In the genomic region with DNA sequence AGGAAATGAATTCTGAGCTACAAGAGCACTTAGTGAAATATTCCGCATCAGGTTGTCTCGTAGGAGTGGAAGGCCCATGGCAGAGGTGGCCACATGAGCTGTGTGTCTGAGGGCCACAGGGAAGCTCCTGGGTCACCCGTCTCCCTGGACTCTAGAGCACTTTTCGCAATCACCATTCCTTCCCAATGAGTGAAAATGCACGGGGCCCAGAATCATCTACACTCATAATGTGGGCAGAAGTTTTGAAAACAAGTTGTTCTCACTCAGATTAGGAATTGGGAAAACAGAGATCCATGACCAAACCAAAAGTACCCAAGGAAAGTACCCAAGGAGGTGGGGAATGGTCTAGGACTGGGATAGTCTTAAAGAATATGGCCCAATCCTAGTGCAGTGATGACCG, we compare ENCODE assay signal across 21 cellular contexts.
A peak's percentile ranks its signal among the peaks of the same experiment; 100 is the strongest.
DNase-seq lines count a peak whose midpoint lies in the region; ATAC-seq, FAIRE-seq and TF ChIP-seq lines count a peak whose summit lies in the region.
"Had no signal": no experiment of that assay in that cellular context is flagged by ENCODE, and none has a peak within 500 bp of the region (broad histone marks: within the 10 kb centered on the region; RNA-seq: fewer than 3 reads in every experiment).

No MANE protein-coding gene starts in this region.

- ATAC-seq in IMR-90 (ENCODE audit: low read depth): peak; percentile 32
- ATAC-seq in HG02840 (IDR thresholded peaks at IDR 0.05; ENCODE audit: low FRiP score, unreplicated experiment): no peak
- ATAC-seq in heart left ventricle: no peak
- no peak for ATAC-seq in GM21723 (IDR thresholded peaks at IDR 0.05; ENCODE audit: unreplicated experiment)
- ATAC-seq: A549, GM12878 had no signal

- H2BK120ac ChIP-seq in IMR-90 (ENCODE audit: low read depth, low read length) (no peak overlapping the region), mesenchymal stem cell (ENCODE audit: low read depth, low read length) (no peak overlapping the region)

- H3K27ac Mint-ChIP-seq in endodermal cell: no peak overlapping the region
- H3K27ac Mint-ChIP-seq: GM23338, IgD-negative memory B cell had no signal

- H3K79me1 ChIP-seq in IMR-90 (ENCODE audit: low read depth in 1 of 2, low read length in 2 of 2) (peaks cover 8 to 10% of the 10 kb centered on the region in 2 experiments; a peak in 2 of 4 replicates), mesenchymal stem cell (replicated peaks; ENCODE audit: low read length, poor library complexity, severe bottlenecking) (peaks cover 16% of the 10 kb centered on the region)

- peaks cover 4% of the 10 kb centered on the region; the same call in 1 of the 2 replicates for H4K20me1 ChIP-seq in IMR-90 (ENCODE audit: insufficient read depth, low read length)

- H3K4me1 Mint-ChIP-seq in endodermal cell: peaks cover 16% of the 10 kb centered on the region
- H3K4me1 Mint-ChIP-seq: IgD-negative memory B cell had no signal

- H4K8ac ChIP-seq in IMR-90 (ENCODE audit: low read depth in 2 of 2, low read length in 2 of 2) (no peak overlapping the region), mesenchymal stem cell (ENCODE audit: low read length) (no peak overlapping the region)

- TF ChIP-seq CTCF in IMR-90 (conservative IDR thresholded peaks at IDR 0.05; ENCODE audit: low read depth, low read length) (no peak), endodermal cell (conservative IDR thresholded peaks at IDR 0.05) (no peak), heart left ventricle (IDR thresholded peaks at IDR 0.05) (no peak)

- no peak overlapping the region for H3K4me3 Mint-ChIP-seq in endodermal cell
- H3K4me3 Mint-ChIP-seq: GM23338, IgD-negative memory B cell had no signal

- TF ChIP-seq RAD21 in IMR-90 (IDR thresholded peaks at IDR 0.05; ENCODE audit: low read length): no peak

- H2BK20ac ChIP-seq in IMR-90 (ENCODE audit: low read depth, low read length): no peak overlapping the region

- CTCF ChIA-PET in IMR-90 (lab: Yijun Ruan, JAX): interaction anchor here (0.8 to 1.4 kb wide), 2 partner anchors 9 to 18 kb away, joined by 3 to 4 read pairs; no protein-coding TSS in a partner anchor

- no peaks in the 10 kb centered on the region; the same call in 1 of the 2 replicates for H3K9me1 ChIP-seq in IMR-90 (ENCODE audit: insufficient read depth, low read length)

- H3K14ac ChIP-seq in IMR-90 (replicated peaks; ENCODE audit: low read depth, low read length) (no peak overlapping the region), mesenchymal stem cell (ENCODE audit: low read length in 2 of 2) (no peak overlapping the region)

- H3K36me3 ChIP-seq in IMR-90 (ENCODE audit: control insufficient read depth, insufficient read depth, low read length): peaks cover 1% of the 10 kb centered on the region; the same call in 1 of the 2 replicates
- peaks cover 6% of the 10 kb centered on the region for H3K36me3 ChIP-seq in endodermal cell (ENCODE audit: control insufficient read depth, insufficient read depth, low read length)
- peaks cover 0 to 5% of the 10 kb centered on the region in 2 experiments for H3K36me3 ChIP-seq in mesenchymal stem cell (ENCODE audit: control insufficient read depth in 1 of 2, insufficient read depth in 2 of 2, low read depth in 1 of 2, low read length in 2 of 2)
- peaks cover 0 to 3% (median 0%) of the 10 kb centered on the region in 9 donors for H3K36me3 ChIP-seq in heart left ventricle

- WGBS in IMR-90 (ENCODE audit: extremely low coverage in 2 of 2, insufficient read length in 1 of 2), 2 experiments: 100% methylated on average over 1 of the region's 6 CpGs; no CpG with 5 or more reads in 1 of the 2 experiments
- 94 to 100% methylated on average over 6 of the region's 6 CpGs for WGBS in endodermal cell (ENCODE audit: insufficient coverage in 1 of 2, insufficient read length in 1 of 2), 2 experiments
- WGBS in mesenchymal stem cell: 94% methylated on average over 2 of the region's 6 CpGs
- WGBS in heart left ventricle, 4 donors: 94 to 97% (median 96%) methylated on average over 6 of the region's 6 CpGs

- no peaks in the 10 kb centered on the region for H3K9me3 Mint-ChIP-seq in endodermal cell
- H3K9me3 Mint-ChIP-seq: GM23338, IgD-negative memory B cell had no signal

- POLR2A ChIA-PET in IMR-90 (lab: Charles Lee; ENCODE audit: unreplicated experiment): no interaction called here

- H3K4ac ChIP-seq in IMR-90 (ENCODE audit: low read depth, low read length): no peak overlapping the region
- no peak overlapping the region for H3K4ac ChIP-seq in mesenchymal stem cell (ENCODE audit: low read depth in 1 of 2, low read length in 2 of 2)

- dilution Hi-C loops in IMR-90 (cut with HindIII; ENCODE audit: low sequenced_read_pairs, unreplicated experiment): no loop called here

- H2AK9ac ChIP-seq in IMR-90 (replicated peaks; ENCODE audit: low read depth, low read length, poor library complexity): no peak overlapping the region

- no peaks in the 10 kb centered on the region for H3K27me3 ChIP-seq in IMR-90 (ENCODE audit: control insufficient read depth, insufficient read depth, low read length)
- H3K27me3 ChIP-seq in endodermal cell (ENCODE audit: control insufficient read depth, insufficient read depth, low read length, poor library complexity, severe bottlenecking): no peaks in the 10 kb centered on the region
- H3K27me3 ChIP-seq in mesenchymal stem cell (ENCODE audit: control insufficient read depth in 1 of 2, insufficient read depth in 1 of 2, low read length in 2 of 2): no peaks in the 10 kb centered on the region
- H3K27me3 ChIP-seq in heart left ventricle: no peaks in the 10 kb centered on the region

- H3K23ac ChIP-seq in IMR-90 (ENCODE audit: low read depth, low read length): no peak overlapping the region
- no peak overlapping the region for H3K23ac ChIP-seq in mesenchymal stem cell (ENCODE audit: low read length in 2 of 2)

- H3K56ac ChIP-seq in IMR-90 (ENCODE audit: extremely low read depth, insufficient read depth, low read length): no peak overlapping the region

- H2AK5ac ChIP-seq in IMR-90 (ENCODE audit: low read depth, low read length) (no peak overlapping the region), mesenchymal stem cell (ENCODE audit: low read length, severe bottlenecking) (no peak overlapping the region)

- H3K27me3 Mint-ChIP-seq in endodermal cell (ENCODE audit: insufficient read depth): no peaks in the 10 kb centered on the region

- no peak overlapping the region for H2AFZ ChIP-seq in IMR-90 (replicated peaks; ENCODE audit: low read length, poor library complexity)
- no peak overlapping the region for H2AFZ ChIP-seq in mesenchymal stem cell (ENCODE audit: low read depth, low read length)
- H2AFZ ChIP-seq: GM23338 had no signal

- no peak overlapping the region for H2BK5ac ChIP-seq in IMR-90 (ENCODE audit: low read depth, low read length, poor library complexity, severe bottlenecking)
- no peak overlapping the region for H2BK5ac ChIP-seq in mesenchymal stem cell (ENCODE audit: low read depth, low read length, poor library complexity, severe bottlenecking)

- H3K4me3 ChIP-seq in IMR-90 (ENCODE audit: insufficient read depth, low read depth, low read length) (no peak overlapping the region), endodermal cell (ENCODE audit: low read length) (no peak overlapping the region), mesenchymal stem cell (ENCODE audit: insufficient read depth in 1 of 2, low read depth in 1 of 2, low read length in 2 of 2) (no peak overlapping the region), heart left ventricle (no peak overlapping the region)
- H3K4me3 ChIP-seq: A549, GM12878, GM23338 had no signal

- in situ Hi-C loops in IMR-90 (cut with MboI; ENCODE audit: low sequenced_read_pairs): no loop called here

- no peak for TF ChIP-seq POLR2A in IMR-90 (IDR thresholded peaks at IDR 0.05; ENCODE audit: low read depth, low read length)
- no peak for TF ChIP-seq POLR2A in heart left ventricle (IDR thresholded peaks at IDR 0.05)

- H3K4me1 ChIP-seq in IMR-90 (ENCODE audit: control insufficient read depth, insufficient read depth, low read length): 0 out of 2 replicates have a peak, but pooled peaks cover 5% of the 10 kb centered on the region
- H3K4me1 ChIP-seq in endodermal cell (ENCODE audit: control insufficient read depth, insufficient read depth, low read length): peaks cover 7% of the 10 kb centered on the region
- H3K4me1 ChIP-seq in mesenchymal stem cell (ENCODE audit: control insufficient read depth, insufficient read depth, low read depth, low read length): peaks cover 5% of the 10 kb centered on the region
- H3K4me1 ChIP-seq in heart left ventricle: peaks cover 0 to 10% (median 0%) of the 10 kb centered on the region in 12 donors
- H3K4me1 ChIP-seq: A549 had no signal

- H2BK12ac ChIP-seq in mesenchymal stem cell (ENCODE audit: low read length in 2 of 2): no peak overlapping the region

- intact Hi-C loops in IMR-90 (cut with micrococcal nuclease) (no loop called here), heart left ventricle (cut with DNase I) (no loop called here)

- H4K91ac ChIP-seq in IMR-90 (ENCODE audit: insufficient read depth, low read depth, low read length) (no peak overlapping the region), mesenchymal stem cell (ENCODE audit: low read length) (no peak overlapping the region)

- H2BK15ac ChIP-seq in IMR-90 (ENCODE audit: low read depth, low read length): no peak overlapping the region
- H2BK15ac ChIP-seq in mesenchymal stem cell (ENCODE audit: low read depth, poor library complexity, severe bottlenecking): no peak overlapping the region

- no TSS peak for BruUV-seq in IMR-90 (replicated peaks; lab: Mats Ljungman, UMichigan)

- no peak overlapping the region for H3K27ac ChIP-seq in IMR-90 (ENCODE audit: insufficient read depth, low read length)
- no peak overlapping the region for H3K27ac ChIP-seq in endodermal cell (ENCODE audit: low read depth, low read length)
- H3K27ac ChIP-seq in mesenchymal stem cell (ENCODE audit: low read length, poor library complexity, severe bottlenecking): no peak overlapping the region
- H3K27ac ChIP-seq in heart left ventricle: no peak overlapping the region
- H3K27ac ChIP-seq: A549 had no signal

- DNase-seq in EH (ENCODE audit: low read depth): peak; percentile 63
- DNase-seq in IMR-90: peak; percentile 19
- DNase-seq in endodermal cell: peak; percentile 20
- peak; percentile 48 for DNase-seq in mesenchymal stem cell
- DNase-seq in heart left ventricle: no peak
- DNase-seq in RCC 7860 (ENCODE audit: low spot score): no peak
- DNase-seq: AML-193; COR-L47; Kasumi-1; MV-4-11; NCI-H1417; NCI-H187 treated with DMSO at 0.1 percent for 48 hours; NK-92 treated with Interleukin-12 subunit alpha and Interleukin-12 subunit beta, amount 100 ng/mL, for 24 hours; RPMI8226; SIG-M5 had no signal

- H3K36me3 Mint-ChIP-seq in endodermal cell (ENCODE audit: low read depth): no peaks in the 10 kb centered on the region
- H3K36me3 Mint-ChIP-seq: IgD-negative memory B cell had no signal

- no peaks in the 10 kb centered on the region for H3K9me3 ChIP-seq in IMR-90 (ENCODE audit: control insufficient read depth, insufficient read depth, low read length)
- peaks cover 14% of the 10 kb centered on the region for H3K9me3 ChIP-seq in endodermal cell (ENCODE audit: control insufficient read depth, low read length)
- no peaks in the 10 kb centered on the region for H3K9me3 ChIP-seq in mesenchymal stem cell (ENCODE audit: control insufficient read depth, low read length)
- H3K9me3 ChIP-seq in heart left ventricle: no peaks in the 10 kb centered on the region
- H3K9me3 ChIP-seq: A549 had no signal

- H4K5ac ChIP-seq in IMR-90 (ENCODE audit: low read depth, low read length): no peak overlapping the region

- H3K9ac ChIP-seq in IMR-90 (ENCODE audit: low read depth, low read length) (no peak overlapping the region), endodermal cell (ENCODE audit: extremely low read depth, low read length, poor library complexity, severe bottlenecking) (no peak overlapping the region), mesenchymal stem cell (ENCODE audit: low read length) (peak overlapping the region; percentile 3)

- no peak overlapping the region for H3K18ac ChIP-seq in IMR-90 (ENCODE audit: low read depth, low read length)
- no peak overlapping the region for H3K18ac ChIP-seq in mesenchymal stem cell (ENCODE audit: low read depth in 1 of 2, low read length in 2 of 2)

- H3K4me2 ChIP-seq in IMR-90 (ENCODE audit: low read depth, low read length) (no peak overlapping the region), mesenchymal stem cell (ENCODE audit: low read length, poor library complexity, severe bottlenecking) (no peak overlapping the region)
- H3K4me2 ChIP-seq: A549, GM23338 had no signal

- no peak for FAIRE-seq in RCC 7860 (lab: Jason Lieb, UNC)
- FAIRE-seq: A549, GM12878 had no signal

Comparison
In these comparisons a context has a peak if more than half of its experiments do, and no peak if none do; other contexts are left out.
1. DNase-seq: peak in EH (single experiment), IMR-90 (single experiment), endodermal cell (single experiment) and mesenchymal stem cell (single experiment); none in heart left ventricle (0 of 5) and RCC 7860 (single experiment).